Comparison of ENCODE assay signal across 1 cellular context in the genomic region with DNA sequence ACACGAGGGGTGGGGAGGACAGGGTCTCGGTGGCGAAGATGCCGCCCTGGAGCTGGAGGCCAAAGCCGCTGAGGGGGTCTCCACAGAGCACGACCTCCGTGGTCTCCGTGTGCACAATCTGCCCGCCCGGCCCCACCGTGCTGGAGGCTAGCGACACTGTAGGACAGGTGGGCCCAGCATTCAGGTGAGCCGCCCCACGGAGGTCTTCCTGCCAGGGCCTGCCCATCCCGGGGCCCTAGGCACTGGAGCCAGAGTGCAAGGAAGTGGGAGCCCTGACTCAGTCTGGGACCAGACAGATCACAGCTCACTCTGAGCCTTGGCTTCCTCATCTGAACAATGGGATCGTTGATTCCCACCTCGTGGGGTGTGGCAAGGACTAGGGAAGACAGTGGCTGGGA.
TF ChIP-seq lines count a peak whose summit lies in the region.

No MANE protein-coding gene starts in this region.

TF ChIP-seq in IMR-90, 13 proteins besides CTCF, POLR2A, EP300 and RAD21 (continued from another document):
- TF ChIP-seq, protein P1, sequence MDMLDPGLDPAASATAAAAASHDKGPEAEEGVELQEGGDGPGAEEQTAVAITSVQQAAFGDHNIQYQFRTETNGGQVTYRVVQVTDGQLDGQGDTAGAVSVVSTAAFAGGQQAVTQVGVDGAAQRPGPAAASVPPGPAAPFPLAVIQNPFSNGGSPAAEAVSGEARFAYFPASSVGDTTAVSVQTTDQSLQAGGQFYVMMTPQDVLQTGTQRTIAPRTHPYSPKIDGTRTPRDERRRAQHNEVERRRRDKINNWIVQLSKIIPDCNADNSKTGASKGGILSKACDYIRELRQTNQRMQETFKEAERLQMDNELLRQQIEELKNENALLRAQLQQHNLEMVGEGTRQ (IDR thresholded peaks at IDR 0.05; ENCODE audit: low read depth, low read length) = no peak
- TF ChIP-seq MAFK (IDR thresholded peaks at IDR 0.05; ENCODE audit: low read depth, low read length) = no peak
- no peak for TF ChIP-seq FOS (IDR thresholded peaks at IDR 0.05; ENCODE audit: low read depth, low read length)
- TF ChIP-seq, protein P2, sequence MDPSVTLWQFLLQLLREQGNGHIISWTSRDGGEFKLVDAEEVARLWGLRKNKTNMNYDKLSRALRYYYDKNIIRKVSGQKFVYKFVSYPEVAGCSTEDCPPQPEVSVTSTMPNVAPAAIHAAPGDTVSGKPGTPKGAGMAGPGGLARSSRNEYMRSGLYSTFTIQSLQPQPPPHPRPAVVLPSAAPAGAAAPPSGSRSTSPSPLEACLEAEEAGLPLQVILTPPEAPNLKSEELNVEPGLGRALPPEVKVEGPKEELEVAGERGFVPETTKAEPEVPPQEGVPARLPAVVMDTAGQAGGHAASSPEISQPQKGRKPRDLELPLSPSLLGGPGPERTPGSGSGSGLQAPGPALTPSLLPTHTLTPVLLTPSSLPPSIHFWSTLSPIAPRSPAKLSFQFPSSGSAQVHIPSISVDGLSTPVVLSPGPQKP (IDR thresholded peaks at IDR 0.05; ENCODE audit: borderline replicate concordance, low read depth, low read length) = no peak
- TF ChIP-seq MXI1 (IDR thresholded peaks at IDR 0.05; ENCODE audit: borderline replicate concordance, low read depth, low read length) = no peak
TF ChIP-seq in IMR-90: peak in this region for 0.
